ENCODE assay signal across 1 cellular context in the genomic region with DNA sequence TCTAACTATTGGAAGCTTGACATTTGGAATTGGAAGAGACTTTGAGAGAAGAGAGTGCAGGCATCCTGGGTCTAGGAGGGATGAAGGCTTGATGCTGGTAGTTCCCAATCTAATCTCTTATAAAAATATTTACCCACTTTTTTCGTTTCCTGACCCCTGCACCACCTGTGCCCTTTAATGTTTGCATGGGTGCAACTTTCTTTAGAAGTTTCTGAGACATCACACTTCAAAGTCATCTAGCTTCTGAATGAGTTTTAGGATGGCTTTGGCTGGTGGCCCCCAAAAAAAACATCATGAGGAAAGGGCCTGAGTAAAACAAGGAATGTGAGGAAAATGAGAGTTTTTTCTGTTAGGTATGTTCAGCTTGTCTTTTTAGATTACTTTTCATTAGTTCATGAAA.
TF ChIP-seq lines count a peak whose summit lies in the region.

No MANE protein-coding gene starts in this region.

TF ChIP-seq in HepG2, 621 proteins besides CTCF, POLR2A, EP300 and RAD21 (continued from another document and continues in another):
- peak; percentile 68; the same call in 1 of the 2 replicates for TF ChIP-seq HMG20A (CRISPR knock-in tag; IDR thresholded peaks at IDR 0.05; ENCODE audit: borderline replicate concordance)
- peak; percentile 87 for TF ChIP-seq TBX2 (CRISPR knock-in tag; IDR thresholded peaks at IDR 0.05; ENCODE audit: borderline replicate concordance)
- no peak for TF ChIP-seq ZNF704 (CRISPR knock-in tag; IDR thresholded peaks at IDR 0.05; ENCODE audit: borderline replicate concordance)
- no peak for TF ChIP-seq KIAA2018 (CRISPR knock-in tag; IDR thresholded peaks at IDR 0.05; ENCODE audit: borderline replicate concordance)
- no peak for TF ChIP-seq FOXA1 (IDR thresholded peaks at IDR 0.05)
- peak; percentile 80 for TF ChIP-seq FOXA1 (CRISPR knock-in tag; IDR thresholded peaks at IDR 0.05)
- TF ChIP-seq SOX13 (IDR thresholded peaks at IDR 0.05), result no peak
- TF ChIP-seq SOX13 (CRISPR knock-in tag; conservative IDR thresholded peaks at IDR 0.05 in 1 of 2, IDR thresholded peaks at IDR 0.05 in 1 of 2), result peak in 1 of 2 experiments; percentile 67; a peak in 2 of 4 replicates
- peak; percentile 99 for TF ChIP-seq NR2F2 (IDR thresholded peaks at IDR 0.05; ENCODE audit: borderline replicate concordance, low read depth)
- peak; percentile 84; the same call in 1 of the 2 replicates for TF ChIP-seq ZNF503 (CRISPR knock-in tag; IDR thresholded peaks at IDR 0.05)
- TF ChIP-seq HOXD1 (CRISPR knock-in tag; IDR thresholded peaks at IDR 0.05), result no peak
- TF ChIP-seq FOXA3 (CRISPR knock-in tag; IDR thresholded peaks at IDR 0.05), result peak; percentile 76
- peak; percentile 43; the same call in 1 of the 2 replicates for TF ChIP-seq SOX5 (CRISPR knock-in tag; IDR thresholded peaks at IDR 0.05; ENCODE audit: borderline replicate concordance)
- TF ChIP-seq, protein P1, sequence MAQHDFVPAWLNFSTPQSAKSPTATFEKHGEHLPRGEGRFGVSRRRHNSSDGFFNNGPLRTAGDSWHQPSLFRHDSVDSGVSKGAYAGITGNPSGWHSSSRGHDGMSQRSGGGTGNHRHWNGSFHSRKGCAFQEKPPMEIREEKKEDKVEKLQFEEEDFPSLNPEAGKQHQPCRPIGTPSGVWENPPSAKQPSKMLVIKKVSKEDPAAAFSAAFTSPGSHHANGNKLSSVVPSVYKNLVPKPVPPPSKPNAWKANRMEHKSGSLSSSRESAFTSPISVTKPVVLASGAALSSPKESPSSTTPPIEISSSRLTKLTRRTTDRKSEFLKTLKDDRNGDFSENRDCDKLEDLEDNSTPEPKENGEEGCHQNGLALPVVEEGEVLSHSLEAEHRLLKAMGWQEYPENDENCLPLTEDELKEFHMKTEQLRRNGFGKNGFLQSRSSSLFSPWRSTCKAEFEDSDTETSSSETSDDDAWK (CRISPR knock-in tag; IDR thresholded peaks at IDR 0.05), result no peak
- TF ChIP-seq KDM5B (CRISPR knock-in tag; IDR thresholded peaks at IDR 0.05; ENCODE audit: borderline replicate concordance), result no peak
- TF ChIP-seq, protein P2, sequence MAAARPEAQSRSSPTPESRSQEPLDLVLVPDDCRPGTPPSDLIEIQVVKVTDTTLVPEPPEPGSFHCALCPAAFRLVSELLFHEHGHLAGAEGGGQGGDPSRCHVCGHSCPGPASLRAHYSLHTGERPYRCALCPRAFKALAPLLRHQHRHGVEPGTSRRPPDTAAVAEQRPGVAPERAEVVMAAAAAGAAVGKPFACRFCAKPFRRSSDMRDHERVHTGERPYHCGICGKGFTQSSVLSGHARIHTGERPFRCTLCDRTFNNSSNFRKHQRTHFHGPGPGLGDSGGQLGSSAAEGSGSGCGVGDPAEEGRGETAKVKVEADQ (CRISPR knock-in tag; IDR thresholded peaks at IDR 0.05; ENCODE audit: borderline replicate concordance), result no peak
- TF ChIP-seq, protein P3, sequence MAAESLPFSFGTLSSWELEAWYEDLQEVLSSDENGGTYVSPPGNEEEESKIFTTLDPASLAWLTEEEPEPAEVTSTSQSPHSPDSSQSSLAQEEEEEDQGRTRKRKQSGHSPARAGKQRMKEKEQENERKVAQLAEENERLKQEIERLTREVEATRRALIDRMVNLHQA (CRISPR knock-in tag; IDR thresholded peaks at IDR 0.05), result no peak
- peak; percentile 76 for TF ChIP-seq HHEX (CRISPR knock-in tag; IDR thresholded peaks at IDR 0.05)
- TF ChIP-seq CREM (IDR thresholded peaks at IDR 0.05), result peak; percentile 57; the same call in 1 of the 2 replicates
- no peak for TF ChIP-seq CREM (CRISPR knock-in tag; IDR thresholded peaks at IDR 0.05)
- TF ChIP-seq, protein P4, sequence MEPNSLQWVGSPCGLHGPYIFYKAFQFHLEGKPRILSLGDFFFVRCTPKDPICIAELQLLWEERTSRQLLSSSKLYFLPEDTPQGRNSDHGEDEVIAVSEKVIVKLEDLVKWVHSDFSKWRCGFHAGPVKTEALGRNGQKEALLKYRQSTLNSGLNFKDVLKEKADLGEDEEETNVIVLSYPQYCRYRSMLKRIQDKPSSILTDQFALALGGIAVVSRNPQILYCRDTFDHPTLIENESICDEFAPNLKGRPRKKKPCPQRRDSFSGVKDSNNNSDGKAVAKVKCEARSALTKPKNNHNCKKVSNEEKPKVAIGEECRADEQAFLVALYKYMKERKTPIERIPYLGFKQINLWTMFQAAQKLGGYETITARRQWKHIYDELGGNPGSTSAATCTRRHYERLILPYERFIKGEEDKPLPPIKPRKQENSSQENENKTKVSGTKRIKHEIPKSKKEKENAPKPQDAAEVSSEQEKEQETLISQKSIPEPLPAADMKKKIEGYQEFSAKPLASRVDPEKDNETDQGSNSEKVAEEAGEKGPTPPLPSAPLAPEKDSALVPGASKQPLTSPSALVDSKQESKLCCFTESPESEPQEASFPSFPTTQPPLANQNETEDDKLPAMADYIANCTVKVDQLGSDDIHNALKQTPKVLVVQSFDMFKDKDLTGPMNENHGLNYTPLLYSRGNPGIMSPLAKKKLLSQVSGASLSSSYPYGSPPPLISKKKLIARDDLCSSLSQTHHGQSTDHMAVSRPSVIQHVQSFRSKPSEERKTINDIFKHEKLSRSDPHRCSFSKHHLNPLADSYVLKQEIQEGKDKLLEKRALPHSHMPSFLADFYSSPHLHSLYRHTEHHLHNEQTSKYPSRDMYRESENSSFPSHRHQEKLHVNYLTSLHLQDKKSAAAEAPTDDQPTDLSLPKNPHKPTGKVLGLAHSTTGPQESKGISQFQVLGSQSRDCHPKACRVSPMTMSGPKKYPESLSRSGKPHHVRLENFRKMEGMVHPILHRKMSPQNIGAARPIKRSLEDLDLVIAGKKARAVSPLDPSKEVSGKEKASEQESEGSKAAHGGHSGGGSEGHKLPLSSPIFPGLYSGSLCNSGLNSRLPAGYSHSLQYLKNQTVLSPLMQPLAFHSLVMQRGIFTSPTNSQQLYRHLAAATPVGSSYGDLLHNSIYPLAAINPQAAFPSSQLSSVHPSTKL (CRISPR knock-in tag; IDR thresholded peaks at IDR 0.05), result peak; percentile 70
- no peak for TF ChIP-seq U2AF1 (optimal IDR thresholded peaks at IDR 0.05; ENCODE audit: low read depth, low read length)
- TF ChIP-seq YEATS2 (CRISPR knock-in tag; IDR thresholded peaks at IDR 0.05; ENCODE audit: borderline replicate concordance), result no peak
- no peak for TF ChIP-seq ZFP36L2 (CRISPR knock-in tag; IDR thresholded peaks at IDR 0.05)
- TF ChIP-seq LRRFIP1 (CRISPR knock-in tag; conservative IDR thresholded peaks at IDR 0.05), result no peak
- no peak for TF ChIP-seq ZC3H13 (CRISPR knock-in tag; IDR thresholded peaks at IDR 0.05)
